In the genomic region with DNA sequence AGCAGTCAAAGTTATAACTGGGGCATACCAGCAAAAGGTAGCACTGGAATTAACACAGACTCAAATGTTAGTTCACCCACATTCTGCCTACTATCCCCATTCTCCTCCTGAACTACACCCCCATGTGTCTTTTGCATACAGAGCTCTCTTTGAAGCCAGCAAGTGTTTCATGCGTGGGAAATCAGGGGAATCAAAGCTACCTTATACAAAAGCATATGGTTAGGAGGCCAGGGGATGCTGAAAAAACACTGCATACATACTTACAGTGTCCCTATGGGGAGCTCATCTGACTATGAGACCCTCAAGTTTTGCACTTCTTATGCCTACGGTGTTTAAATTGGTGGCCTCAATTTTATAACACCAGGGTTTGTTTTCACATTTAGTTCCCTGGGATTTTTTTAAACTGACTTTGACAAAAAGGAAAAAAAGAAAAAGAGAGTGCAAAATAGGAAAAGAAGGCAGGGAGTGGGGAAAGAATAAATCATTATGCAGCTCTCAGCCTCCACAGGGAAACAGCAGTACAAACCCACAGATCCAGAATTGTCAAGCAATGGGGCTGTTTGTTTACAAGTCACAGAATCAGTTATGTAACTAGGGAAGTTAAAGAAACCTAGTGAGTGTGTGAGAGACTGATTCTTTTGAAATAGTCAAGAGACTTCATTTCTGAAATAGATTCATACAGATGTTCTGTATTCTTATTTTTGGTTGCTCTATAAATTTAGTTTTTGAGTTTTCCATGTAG, we compare ENCODE assay signal across 1 cellular context.
A peak's percentile ranks its signal among the peaks of the same experiment; 100 is the strongest.
TF ChIP-seq lines count a peak whose summit lies in the region.

No MANE protein-coding gene starts in this region.

TF ChIP-seq in K562, 482 proteins besides CTCF, POLR2A, EP300 and RAD21:
- no peak for TF ChIP-seq KDM2B (CRISPR knock-in tag; IDR thresholded peaks at IDR 0.05)
- peak; percentile 31; the same call in 1 of the 2 replicates for TF ChIP-seq FOXJ2 (tag; IDR thresholded peaks at IDR 0.05)
